Comparison of ENCODE assay signal across 19 cellular contexts in the genomic region with DNA sequence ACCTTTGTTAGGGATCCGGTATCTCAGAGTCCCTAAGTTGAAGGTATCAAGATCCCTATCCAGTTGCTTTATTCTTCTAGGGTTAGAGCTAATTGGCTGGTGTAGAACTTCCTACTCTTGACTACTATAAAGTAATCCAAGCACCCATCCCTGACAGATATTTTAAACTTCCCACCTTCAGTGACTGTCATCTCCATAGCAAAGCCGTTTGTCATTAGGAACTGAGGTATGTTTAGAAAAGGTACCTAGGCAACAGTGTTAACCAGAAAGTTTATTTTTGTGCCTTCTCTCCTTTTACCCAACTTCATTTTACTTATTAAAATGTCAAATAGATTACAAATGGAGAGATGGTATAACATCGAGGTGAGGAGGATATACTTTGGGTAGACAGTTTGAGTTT. TPM values are rescaled to one million over a fixed set of nuclear protein-coding genes. Genes with fewer than 3 reads are reported as not detected.
DNase-seq lines count a peak whose midpoint lies in the region; ATAC-seq and TF ChIP-seq lines count a peak whose summit lies in the region.
"Had no signal": no experiment of that assay in that cellular context is flagged by ENCODE, and none has a peak within 500 bp of the region (broad histone marks: within the 10 kb centered on the region; RNA-seq: fewer than 3 reads in every experiment).

No MANE protein-coding gene starts in this region.

- ATAC-seq in GM21786 (IDR thresholded peaks at IDR 0.05; ENCODE audit: unreplicated experiment) = no peak

- TF ChIP-seq EP300 in neural cell (conservative IDR thresholded peaks at IDR 0.05; ENCODE audit: poor library complexity, severe bottlenecking) = no peak

- H3K9ac ChIP-seq in neural cell (ENCODE audit: low read length) = no peak overlapping the region
- H3K9ac ChIP-seq: BLaER1 treated with 17β-estradiol and CSF1 and Interleukin-3, amounts not matched to agents 10 nM and 100 nM had no signal

- DNase-seq in activated CD4-positive, alpha-beta T cell treated with anti-CD3 and anti-CD28 coated beads, Interleukin-2, amount 10 ng/mL, durations not matched to agents 24 days and 14 days = no peak
- DNase-seq in activated CD4-positive, alpha-beta T cell treated with anti-CD3 and anti-CD28 coated beads, Interleukin-2, amount 50 U/mL, for 1 hour = no peak
- DNase-seq in HT-29 (ENCODE audit: low spot score) = peak; percentile 26
- no peak for DNase-seq in activated naive CD8-positive, alpha-beta T cell treated with anti-CD3 and anti-CD28 coated beads for 36 hours
- DNase-seq in NCI-H1436 (lab: John Stamatoyannopoulos, UW) = no peak
- no peak for DNase-seq in posterior cingulate gyrus
- DNase-seq: colonic mucosa, DMS53, foreskin fibroblast, kidney glomerular epithelial cell, NCI-H1436 treated with DMSO at 0.1 percent for 48 hours, NCI-H2171 treated with DMSO at 0.1 percent for 48 hours, NCI-H748 treated with DMSO at 0.1 percent for 48 hours, PC-9 had no signal

- no peak overlapping the region for H3K27ac ChIP-seq in neural cell (ENCODE audit: low read length)
- H3K27ac ChIP-seq: BLaER1 treated with 17β-estradiol and CSF1 and Interleukin-3, amounts not matched to agents 10 nM and 100 nM; colonic mucosa; PC-9; SJSA1 had no signal

- peaks cover under 1% of the 10 kb centered on the region for H3K9me3 Mint-ChIP-seq in activated CD4-positive, alpha-beta T cell treated with anti-CD3 and anti-CD28 coated beads, Interleukin-2, amount 10 ng/mL, durations not matched to agents 24 days and 14 days
- no peaks in the 10 kb centered on the region for H3K9me3 Mint-ChIP-seq in activated naive CD8-positive, alpha-beta T cell treated with anti-CD3 and anti-CD28 coated beads for 36 hours
- H3K9me3 Mint-ChIP-seq: type B pancreatic cell had no signal

- H4K20me1 ChIP-seq in neural cell (ENCODE audit: insufficient read depth) = peaks cover 4% of the 10 kb centered on the region
- H4K20me1 ChIP-seq: BLaER1 treated with 17β-estradiol and CSF1 and Interleukin-3, amounts not matched to agents 10 nM and 100 nM had no signal

- peaks cover 8% of the 10 kb centered on the region for H3K9me3 ChIP-seq in neural cell (ENCODE audit: low read length)
- H3K9me3 ChIP-seq: colonic mucosa, SJSA1 had no signal

- intact Hi-C loops in activated CD4-positive, alpha-beta T cell treated with anti-CD3 and anti-CD28 coated beads, Interleukin-2, amount 10 ng/mL, durations not matched to agents 24 days and 14 days (cut with micrococcal nuclease) = loop anchor here (1.0 to 10.0 kb wide), 11 partner anchors 28 to 1824 kb away; partner anchors contain the start of genes BMPR2, BZW1, CASP8 and CYP20A1
- intact Hi-C loops in posterior cingulate gyrus (cut with DNase I) = loop anchor here (5.0 to 10.0 kb wide), 2 partner anchors 264 to 378 kb away; partner anchors contain the start of gene BMPR2

- no peak for TF ChIP-seq CTCF in neural cell (IDR thresholded peaks at IDR 0.05; ENCODE audit: poor library complexity, severe bottlenecking)

- H3K27me3 Mint-ChIP-seq in activated CD4-positive, alpha-beta T cell treated with anti-CD3 and anti-CD28 coated beads, Interleukin-2, amount 10 ng/mL, durations not matched to agents 24 days and 14 days = no peaks in the 10 kb centered on the region
- H3K27me3 Mint-ChIP-seq in activated naive CD8-positive, alpha-beta T cell treated with anti-CD3 and anti-CD28 coated beads for 36 hours = no peaks in the 10 kb centered on the region
- H3K27me3 Mint-ChIP-seq: type B pancreatic cell had no signal

- H3K79me2 ChIP-seq in neural cell (replicated peaks; ENCODE audit: insufficient read depth, low read length) = peaks cover 77% of the 10 kb centered on the region

- no peak overlapping the region for H2AFZ ChIP-seq in neural cell (ENCODE audit: low read depth, low read length)
- H2AFZ ChIP-seq: PC-9 had no signal

- H3K9me2 ChIP-seq in neural cell (ENCODE audit: insufficient read depth, low read length) = no peaks in the 10 kb centered on the region

- peaks cover 4% of the 10 kb centered on the region for H3K36me3 Mint-ChIP-seq in activated CD4-positive, alpha-beta T cell treated with anti-CD3 and anti-CD28 coated beads, Interleukin-2, amount 10 ng/mL, durations not matched to agents 24 days and 14 days (ENCODE audit: low read depth)
- H3K36me3 Mint-ChIP-seq in activated naive CD8-positive, alpha-beta T cell treated with anti-CD3 and anti-CD28 coated beads for 36 hours = peaks cover 18% of the 10 kb centered on the region

- TF ChIP-seq RAD21 in neural cell (conservative IDR thresholded peaks at IDR 0.05) = no peak

- H3K4me2 ChIP-seq in neural cell (ENCODE audit: low read length) = no peak overlapping the region
- H3K4me2 ChIP-seq: BLaER1 treated with 17β-estradiol and CSF1 and Interleukin-3, amounts not matched to agents 10 nM and 100 nM; PC-9 had no signal

- peak overlapping the region; percentile 83 for H3K4me3 Mint-ChIP-seq in activated CD4-positive, alpha-beta T cell treated with anti-CD3 and anti-CD28 coated beads, Interleukin-2, amount 10 ng/mL, durations not matched to agents 24 days and 14 days
- H3K4me3 Mint-ChIP-seq in activated naive CD8-positive, alpha-beta T cell treated with anti-CD3 and anti-CD28 coated beads for 36 hours = peak overlapping the region; percentile 84
- H3K4me3 Mint-ChIP-seq: type B pancreatic cell had no signal

- H3K27me3 ChIP-seq in neural cell (ENCODE audit: insufficient read depth, low read depth, low read length) = no peaks in the 10 kb centered on the region
- H3K27me3 ChIP-seq: BLaER1 treated with 17β-estradiol and CSF1 and Interleukin-3, amounts not matched to agents 10 nM and 100 nM; colonic mucosa; SJSA1 had no signal

- H3K36me3 ChIP-seq in neural cell (ENCODE audit: insufficient read depth, low read length) = no peaks in the 10 kb centered on the region
- H3K36me3 ChIP-seq: colonic mucosa, SJSA1 had no signal

- peaks cover 35% of the 10 kb centered on the region for H3K4me1 Mint-ChIP-seq in activated CD4-positive, alpha-beta T cell treated with anti-CD3 and anti-CD28 coated beads, Interleukin-2, amount 10 ng/mL, durations not matched to agents 24 days and 14 days
- peaks cover 47% of the 10 kb centered on the region for H3K4me1 Mint-ChIP-seq in activated naive CD8-positive, alpha-beta T cell treated with anti-CD3 and anti-CD28 coated beads for 36 hours

- H3F3A ChIP-seq in neural cell (ENCODE audit: insufficient read depth, low read length, poor library complexity, severe bottlenecking) = no peaks in the 10 kb centered on the region

- peak overlapping the region; percentile 57 for H3K4me3 ChIP-seq in neural cell (ENCODE audit: low read length)
- H3K4me3 ChIP-seq: BLaER1 treated with 17β-estradiol and CSF1 and Interleukin-3, amounts not matched to agents 10 nM and 100 nM; colonic mucosa; PC-9; SJSA1 had no signal

- peak overlapping the region; percentile 88 for H3K27ac Mint-ChIP-seq in activated CD4-positive, alpha-beta T cell treated with anti-CD3 and anti-CD28 coated beads, Interleukin-2, amount 10 ng/mL, durations not matched to agents 24 days and 14 days
- H3K27ac Mint-ChIP-seq in activated naive CD8-positive, alpha-beta T cell treated with anti-CD3 and anti-CD28 coated beads for 36 hours = peak overlapping the region; percentile 97
- H3K27ac Mint-ChIP-seq: type B pancreatic cell had no signal

TF ChIP-seq in neural cell, 6 proteins besides CTCF, POLR2A, EP300 and RAD21:
- TF ChIP-seq SMC3 (conservative IDR thresholded peaks at IDR 0.05; ENCODE audit: poor library complexity) (no peak), TAF1 (IDR thresholded peaks at IDR 0.05; ENCODE audit: low read depth) (no peak), POLR2AphosphoS5 (IDR thresholded peaks at IDR 0.05) (no peak), EZH2 (IDR thresholded peaks at IDR 0.05; ENCODE audit: borderline replicate concordance, insufficient read depth, low read length, poor library complexity, severe bottlenecking) (no peak), MXI1 (conservative IDR thresholded peaks at IDR 0.05; ENCODE audit: poor library complexity, severe bottlenecking) (no peak)
- TF ChIP-seq, protein P1, sequence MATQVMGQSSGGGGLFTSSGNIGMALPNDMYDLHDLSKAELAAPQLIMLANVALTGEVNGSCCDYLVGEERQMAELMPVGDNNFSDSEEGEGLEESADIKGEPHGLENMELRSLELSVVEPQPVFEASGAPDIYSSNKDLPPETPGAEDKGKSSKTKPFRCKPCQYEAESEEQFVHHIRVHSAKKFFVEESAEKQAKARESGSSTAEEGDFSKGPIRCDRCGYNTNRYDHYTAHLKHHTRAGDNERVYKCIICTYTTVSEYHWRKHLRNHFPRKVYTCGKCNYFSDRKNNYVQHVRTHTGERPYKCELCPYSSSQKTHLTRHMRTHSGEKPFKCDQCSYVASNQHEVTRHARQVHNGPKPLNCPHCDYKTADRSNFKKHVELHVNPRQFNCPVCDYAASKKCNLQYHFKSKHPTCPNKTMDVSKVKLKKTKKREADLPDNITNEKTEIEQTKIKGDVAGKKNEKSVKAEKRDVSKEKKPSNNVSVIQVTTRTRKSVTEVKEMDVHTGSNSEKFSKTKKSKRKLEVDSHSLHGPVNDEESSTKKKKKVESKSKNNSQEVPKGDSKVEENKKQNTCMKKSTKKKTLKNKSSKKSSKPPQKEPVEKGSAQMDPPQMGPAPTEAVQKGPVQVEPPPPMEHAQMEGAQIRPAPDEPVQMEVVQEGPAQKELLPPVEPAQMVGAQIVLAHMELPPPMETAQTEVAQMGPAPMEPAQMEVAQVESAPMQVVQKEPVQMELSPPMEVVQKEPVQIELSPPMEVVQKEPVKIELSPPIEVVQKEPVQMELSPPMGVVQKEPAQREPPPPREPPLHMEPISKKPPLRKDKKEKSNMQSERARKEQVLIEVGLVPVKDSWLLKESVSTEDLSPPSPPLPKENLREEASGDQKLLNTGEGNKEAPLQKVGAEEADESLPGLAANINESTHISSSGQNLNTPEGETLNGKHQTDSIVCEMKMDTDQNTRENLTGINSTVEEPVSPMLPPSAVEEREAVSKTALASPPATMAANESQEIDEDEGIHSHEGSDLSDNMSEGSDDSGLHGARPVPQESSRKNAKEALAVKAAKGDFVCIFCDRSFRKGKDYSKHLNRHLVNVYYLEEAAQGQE (IDR thresholded peaks at IDR 0.05; ENCODE audit: borderline replicate concordance) = no peak
TF ChIP-seq in neural cell: peak in this region for 0.

RNA-seq across cellular contexts. Expression of gene FAM117B, which starts 4.5 kb away (rescaled TPM):
- 14.5 TPM in 2 replicates for total RNA-seq in activated CD4-positive, alpha-beta T cell treated with anti-CD3 and anti-CD28 coated beads, Interleukin-2, amount 10 ng/mL, durations not matched to agents 24 days and 14 days
- 6.5 and 9.9 TPM in 2 replicates for total RNA-seq in HT-29 (2014; rRNA removed; shearing (Covaris generic))
- total RNA-seq in activated naive CD8-positive, alpha-beta T cell treated with anti-CD3 and anti-CD28 coated beads for 36 hours = 10 to 100 TPM; 23.4 to 25.0 TPM
- polyA plus RNA-seq in neural cell = 29.4 and 32.9 TPM in 2 replicates
- 51.6 and 69.9 TPM in 2 replicates for polyA minus RNA-seq in neural cell
